ENCODE assay signal across 9 cellular contexts in the genomic region with DNA sequence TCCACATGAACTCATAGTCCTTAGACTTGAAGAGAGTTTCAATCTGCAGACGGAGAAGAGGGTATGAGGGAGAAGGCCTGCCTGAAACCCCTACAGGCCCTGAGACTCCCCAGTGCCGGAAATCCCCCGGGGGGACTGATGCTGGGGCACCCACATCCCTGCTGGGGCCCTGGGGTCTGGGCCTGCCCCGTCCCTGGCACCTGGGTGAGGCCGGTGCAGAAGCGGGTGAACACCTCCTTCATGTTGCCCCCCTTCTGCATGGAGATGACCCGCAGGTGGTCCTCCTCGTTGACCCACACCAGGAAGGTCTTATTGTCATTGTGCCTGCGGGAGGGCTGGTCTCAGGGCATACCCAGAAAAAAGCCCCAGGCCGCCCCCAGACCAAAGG. TPM values are rescaled to one million over a fixed set of nuclear protein-coding genes. Genes with fewer than 3 reads are reported as not detected.
DNase-seq lines count a peak whose midpoint lies in the region; ATAC-seq and TF ChIP-seq lines count a peak whose summit lies in the region.
"Had no signal": no experiment of that assay in that cellular context is flagged by ENCODE, and none has a peak within 500 bp of the region (broad histone marks: within the 10 kb centered on the region; RNA-seq: fewer than 3 reads in every experiment).

No MANE protein-coding gene starts in this region.

- TF ChIP-seq CTCF in Caco-2 (IDR thresholded peaks at IDR 0.05; ENCODE audit: insufficient read depth in 1 of 2, low read depth in 1 of 2, low read length in 1 of 2, severe bottlenecking in 1 of 2, unreplicated experiment in 1 of 2) (no peak), Peyer's patch (IDR thresholded peaks at IDR 0.05) (no peak), psoas muscle (IDR thresholded peaks at IDR 0.05) (no peak), foreskin fibroblast (IDR thresholded peaks at IDR 0.05; ENCODE audit: low read depth, low read length) (no peak)

- H3K27me3 ChIP-seq in Caco-2 (replicated peaks; ENCODE audit: control insufficient read depth, insufficient read depth, low read length) (no peaks in the 10 kb centered on the region), Peyer's patch (peaks cover 0 to 6% of the 10 kb centered on the region in 2 donors), esophagus (ENCODE audit: control insufficient read depth in 1 of 2, insufficient read depth in 2 of 2, low read length in 2 of 2) (no peaks in the 10 kb centered on the region), psoas muscle (ENCODE audit: insufficient read depth in 3 of 3, low read length in 2 of 3) (peaks cover 0 to 24% (median 15%) of the 10 kb centered on the region in 3 donors)

- intact Hi-C loops in Caco-2 (cut with micrococcal nuclease; ENCODE audit: unreplicated experiment): no loop called here
- intact Hi-C loops in psoas muscle (cut with DNase I): no loop called here

- ATAC-seq in psoas muscle (no peak), HG03571 (IDR thresholded peaks at IDR 0.05; ENCODE audit: unreplicated experiment) (no peak)

- no peak for TF ChIP-seq POLR2A in Peyer's patch (IDR thresholded peaks at IDR 0.05)

- H3K4me3 Mint-ChIP-seq in Caco-2 (ENCODE audit: unreplicated experiment): peak overlapping the region; percentile 74

- no peak for DNase-seq in Caco-2
- no peak for DNase-seq in Peyer's patch
- peak in 1 of 2 donors; percentile 51 for DNase-seq in psoas muscle
- DNase-seq in stimulated activated naive CD4-positive, alpha-beta T cell treated with Interleukin-2 at 50 U/mL for 16 hours (lab: John Stamatoyannopoulos, UW): no peak
- DNase-seq in foreskin fibroblast: no peak
- no peak for DNase-seq in mucosa of gallbladder (ENCODE audit: low spot score)
- DNase-seq: KG1 had no signal

- 34 to 45% methylated on average over 10 of the region's 10 CpGs for WGBS in esophagus, 2 donors
- WGBS in psoas muscle, 3 donors: 66 to 88% (median 78%) methylated on average over 10 of the region's 10 CpGs

- H3K27ac Mint-ChIP-seq in Caco-2 (ENCODE audit: unreplicated experiment): peak overlapping the region; percentile 40

- H3K27me3 Mint-ChIP-seq in Caco-2 (ENCODE audit: insufficient read depth, unreplicated experiment): no peaks in the 10 kb centered on the region

- peaks cover 17% of the 10 kb centered on the region for H3K4me1 Mint-ChIP-seq in Caco-2 (ENCODE audit: low read depth, unreplicated experiment)

- H3K27ac ChIP-seq in Peyer's patch (peak overlapping the region in 3 of 4 donors; percentile 62 to 87 (median 80)), esophagus (ENCODE audit: low read depth in 2 of 2, low read length in 1 of 2) (peak overlapping the region; percentile 73 to 83), psoas muscle (no peak overlapping the region)

- POLR2A ChIA-PET in Caco-2 (lab: Charles Lee): no interaction called here

- H3K9me3 Mint-ChIP-seq in Caco-2 (ENCODE audit: unreplicated experiment): no peaks in the 10 kb centered on the region

- CTCF ChIA-PET in Caco-2 (lab: Charles Lee): no interaction called here

- H3K36me3 ChIP-seq in Caco-2 (ENCODE audit: control insufficient read depth, insufficient read depth, low read length) (peaks cover 9% of the 10 kb centered on the region), Peyer's patch (no peaks in the 10 kb centered on the region), esophagus (ENCODE audit: control insufficient read depth in 2 of 2, insufficient read depth in 2 of 2, low read length in 1 of 2) (peaks cover 0 to 3% of the 10 kb centered on the region in 2 donors), psoas muscle (ENCODE audit: insufficient read depth in 1 of 2, low read depth in 1 of 2) (no peaks in the 10 kb centered on the region)

- H3K4me1 ChIP-seq in Caco-2: peaks cover 34% of the 10 kb centered on the region
- H3K4me1 ChIP-seq in Peyer's patch: peaks cover 0 to 60% (median 21%) of the 10 kb centered on the region in 4 donors
- H3K4me1 ChIP-seq in esophagus (ENCODE audit: control insufficient read depth in 2 of 2, insufficient read depth in 2 of 2, low read length in 1 of 2): peaks cover 16 to 27% of the 10 kb centered on the region in 2 donors
- peaks cover 22% of the 10 kb centered on the region for H3K4me1 ChIP-seq in psoas muscle

- no TSS peak for BruUV-seq in Caco-2 (replicated peaks; lab: Mats Ljungman, UMichigan)

- peak overlapping the region; percentile 95 for H3K4me3 ChIP-seq in Caco-2 (ENCODE audit: low read depth, low read length)
- peak overlapping the region in 2 of 4 donors; percentile 67 to 70 for H3K4me3 ChIP-seq in Peyer's patch
- H3K4me3 ChIP-seq in esophagus (ENCODE audit: low read depth in 1 of 2, low read length in 2 of 2): peak overlapping the region in 1 of 2 donors; percentile 61
- H3K4me3 ChIP-seq in psoas muscle: peak overlapping the region; percentile 62
- peak overlapping the region in 1 of 2 donors; percentile 58 for H3K4me3 ChIP-seq in foreskin fibroblast (ENCODE audit: low read depth in 1 of 2, low read length in 2 of 2)

- peaks cover 48% of the 10 kb centered on the region for H3K36me3 Mint-ChIP-seq in Caco-2 (ENCODE audit: insufficient read depth, unreplicated experiment)

- H3K9me3 ChIP-seq in Caco-2 (no peaks in the 10 kb centered on the region), Peyer's patch (no peaks in the 10 kb centered on the region), esophagus (ENCODE audit: control insufficient read depth in 2 of 2, insufficient read depth in 1 of 2, low read depth in 1 of 2, low read length in 1 of 2) (no peaks in the 10 kb centered on the region), psoas muscle (no peaks in the 10 kb centered on the region)

RNA-seq across cellular contexts. Expression of a gene that starts 2.4 kb away (rescaled TPM):
- 611 and 645 TPM in 2 replicates for total RNA-seq in Caco-2 (2022)
- 100 to 1,000 TPM in 1 of 4 donors, 10 to 100 TPM in 3; 40.1 to 101 (median 68.4) TPM for total RNA-seq in Peyer's patch
- polyA plus RNA-seq in esophagus: 100 to 1,000 TPM; 117 to 134 TPM
- total RNA-seq in psoas muscle: 100 to 1,000 TPM in 1 of 4 donors, 10 to 100 TPM in 3; 19.5 to 116 (median 33.0) TPM
- 100 to 1,000 TPM in 1 of 3 donors, 10 to 100 TPM in 2; 21.2 to 383 (median 67.0) TPM for polyA plus RNA-seq in psoas muscle
- 424 TPM for total RNA-seq in mucosa of gallbladder

RNA-seq across cellular contexts. Expression of a gene that starts 8.7 kb away (rescaled TPM):
- total RNA-seq in Caco-2 (2022) (20.8 and 22.3 TPM in 2 replicates), Peyer's patch (10 to 100 TPM in 1 of 4 donors, 1 to 10 TPM in 3; 6.1 to 13.9 (median 8.7) TPM), psoas muscle (10 to 100 TPM in 1 of 4 donors, 1 to 10 TPM in 3; 6.5 to 12.7 (median 7.8) TPM), mucosa of gallbladder (13.5 TPM)
- polyA plus RNA-seq in esophagus (10 to 100 TPM; 11.0 to 11.5 TPM), psoas muscle (10 to 100 TPM; 13.1 to 29.5 (median 13.3) TPM)

RNA-seq across cellular contexts. Expression of a gene that starts 42.2 kb away (rescaled TPM):
- total RNA-seq in Caco-2 (2022) (28.9 and 31.6 TPM in 2 replicates), Peyer's patch (10 to 100 TPM; 18.0 to 38.0 (median 19.5) TPM), psoas muscle (10 to 100 TPM; 15.4 to 29.5 (median 23.2) TPM), mucosa of gallbladder (24.2 TPM)
- polyA plus RNA-seq in esophagus (10 to 100 TPM in 1 of 2 donors, 1 to 10 TPM in 1; 7.1 to 12.7 TPM), psoas muscle (10 to 100 TPM in 2 of 3 donors, 1 to 10 TPM in 1; 8.7 to 25.4 (median 14.1) TPM)

RNA-seq across cellular contexts. Expression of a gene that starts 42.5 kb away (rescaled TPM):
- total RNA-seq in Caco-2 (2022): 40.6 and 50.7 TPM in 2 replicates
- total RNA-seq in Peyer's patch: 10 to 100 TPM; 13.6 to 20.8 (median 17.9) TPM
- polyA plus RNA-seq in esophagus: 10 to 100 TPM; 35.1 to 39.3 TPM
- total RNA-seq in psoas muscle: 100 to 1,000 TPM in 1 of 4 donors, 10 to 100 TPM in 3; 73.6 to 101 (median 80.0) TPM
- polyA plus RNA-seq in psoas muscle: 100 to 1,000 TPM; 118 to 171 (median 141) TPM
- total RNA-seq in mucosa of gallbladder: 33.7 TPM
